2 cellular contexts compared by ENCODE assay signal in genomic region chr7:80890839-80891544, GRCh38.
TF ChIP-seq lines count a peak whose summit lies in the region.

No MANE protein-coding gene starts in this region.

TF ChIP-seq in SK-N-SH, 30 proteins besides CTCF, POLR2A, EP300 and RAD21:
- TF ChIP-seq SMC3 (IDR thresholded peaks at IDR 0.05; ENCODE audit: low read depth, low read length) (no peak), USF1 (IDR thresholded peaks at IDR 0.05; ENCODE audit: borderline replicate concordance, low read depth) (no peak), ZBTB33 (IDR thresholded peaks at IDR 0.05; ENCODE audit: borderline replicate concordance, low read depth) (no peak)

TF ChIP-seq in GM12891, 5 proteins besides CTCF, POLR2A, EP300 and RAD21:
- TF ChIP-seq PAX5 (IDR thresholded peaks at IDR 0.05; ENCODE audit: insufficient read depth, low read length, severe bottlenecking) (no peak), SPI1 (IDR thresholded peaks at IDR 0.05; ENCODE audit: low read depth, low read length) (no peak), TAF1 (IDR thresholded peaks at IDR 0.05; ENCODE audit: low read depth, low read length) (no peak), POLR2AphosphoS5 (IDR thresholded peaks at IDR 0.05; ENCODE audit: low read depth, low read length) (no peak), POU2F2 (IDR thresholded peaks at IDR 0.05; ENCODE audit: low read depth, low read length) (no peak)
